In genomic region chr1:27763358-27763757, GRCh38 we compare ENCODE assay signal across 19 cellular contexts.
"Had no signal": no experiment of that assay in that cellular context is flagged by ENCODE, and none has a peak within 500 bp of the region (broad histone marks: within the 10 kb centered on the region; RNA-seq: fewer than 3 reads in every experiment).

No MANE protein-coding gene starts in this region.

- H3K4me1 Mint-ChIP-seq: immature natural killer cell; nephron progenitor cell; stimulated activated naive B cell treated with anti-CD40 and anti-IgM and Interleukin-4, amounts not matched to agents 10 μg/mL and 1 μg/mL and 100 μg/mL, for 72 hours; stimulated activated naive CD8-positive, alpha-beta T cell treated with anti-CD3 and anti-CD28 coated beads, Interleukin-15, amount 100 ng/mL, for 72 hours had no signal

- ATAC-seq: effector memory CD8-positive, alpha-beta T cell; foreskin keratinocyte; naive thymus-derived CD4-positive, alpha-beta T cell; right lobe of liver; stimulated activated naive B cell treated with anti-CD40 and anti-IgM and Interleukin-4, amounts not matched to agents 10 μg/mL and 1 μg/mL and 100 μg/mL, for 72 hours; stimulated activated naive CD8-positive, alpha-beta T cell treated with anti-CD3 and anti-CD28 coated beads, Interleukin-15, amount 100 ng/mL, for 72 hours had no signal

- H3K4me3 ChIP-seq: esophagus squamous epithelium, prostate gland, right lobe of liver, spleen, testis, transverse colon had no signal

- H3K9ac ChIP-seq: parathyroid adenoma had no signal

- H3K4me3 Mint-ChIP-seq: effector memory CD8-positive, alpha-beta T cell; immature natural killer cell; nephron progenitor cell; stimulated activated naive B cell treated with anti-CD40 and anti-IgM and Interleukin-4, amounts not matched to agents 10 μg/mL and 1 μg/mL and 100 μg/mL, for 72 hours; stimulated activated naive CD8-positive, alpha-beta T cell treated with anti-CD3 and anti-CD28 coated beads, Interleukin-15, amount 100 ng/mL, for 72 hours had no signal

- H3K27me3 Mint-ChIP-seq: effector memory CD8-positive, alpha-beta T cell; naive thymus-derived CD4-positive, alpha-beta T cell; stimulated activated naive B cell treated with anti-CD40 and anti-IgM and Interleukin-4, amounts not matched to agents 10 μg/mL and 1 μg/mL and 100 μg/mL, for 72 hours; stimulated activated naive CD8-positive, alpha-beta T cell treated with anti-CD3 and anti-CD28 coated beads, Interleukin-15, amount 100 ng/mL, for 72 hours had no signal

- H3K4me1 ChIP-seq: esophagus squamous epithelium, foreskin keratinocyte, parathyroid adenoma, prostate gland, right lobe of liver, spleen, testis, transverse colon had no signal

- H3K9me3 Mint-ChIP-seq: effector memory CD8-positive, alpha-beta T cell; immature natural killer cell; naive thymus-derived CD4-positive, alpha-beta T cell; nephron progenitor cell; stimulated activated naive B cell treated with anti-CD40 and anti-IgM and Interleukin-4, amounts not matched to agents 10 μg/mL and 1 μg/mL and 100 μg/mL, for 72 hours; stimulated activated naive CD8-positive, alpha-beta T cell treated with anti-CD3 and anti-CD28 coated beads, Interleukin-15, amount 100 ng/mL, for 72 hours had no signal

- H2AFZ ChIP-seq: parathyroid adenoma had no signal

- DNase-seq: effector memory CD8-positive, alpha-beta T cell; esophagus squamous epithelium; foreskin keratinocyte; immature natural killer cell; naive thymus-derived CD4-positive, alpha-beta T cell; nephron progenitor cell; retina; right lobe of liver; spleen; stimulated activated CD4-positive, alpha-beta T cell treated with anti-CD3 and anti-CD28 coated beads, Interleukin-15, amount 100 ng/mL, for 24 hours; stimulated activated CD4-positive, alpha-beta T cell treated with anti-CD3 and anti-CD28 coated beads, Interleukin-1b, Interleukin-23, amount 100 ng/mL, for 48 hours; stimulated activated CD4-positive, alpha-beta T cell treated with anti-CD3 and anti-CD28 coated beads, Interleukin-4, amount 100 ng/mL, for 24 hours; stimulated activated naive B cell treated with anti-CD40 and anti-IgM and Interleukin-4, amounts not matched to agents 10 μg/mL and 1 μg/mL and 100 μg/mL, for 72 hours; stimulated activated naive CD8-positive, alpha-beta T cell treated with anti-CD3 and anti-CD28 coated beads, Interleukin-15, amount 100 ng/mL, for 72 hours; testis; transverse colon had no signal

- H3K79me2 ChIP-seq: parathyroid adenoma had no signal

- H3K36me3 ChIP-seq: prostate gland had no signal

- H3K9me3 ChIP-seq: esophagus squamous epithelium, prostate gland, right lobe of liver, spleen, testis, transverse colon had no signal

- H3K27ac ChIP-seq: epithelial cell of prostate, esophagus squamous epithelium, foreskin keratinocyte, parathyroid adenoma, prostate gland, right lobe of liver, testis, transverse colon had no signal

- H3K27ac Mint-ChIP-seq: immature natural killer cell; nephron progenitor cell; stimulated activated naive B cell treated with anti-CD40 and anti-IgM and Interleukin-4, amounts not matched to agents 10 μg/mL and 1 μg/mL and 100 μg/mL, for 72 hours; stimulated activated naive CD8-positive, alpha-beta T cell treated with anti-CD3 and anti-CD28 coated beads, Interleukin-15, amount 100 ng/mL, for 72 hours had no signal

- H3K27me3 ChIP-seq: esophagus squamous epithelium, foreskin keratinocyte, right lobe of liver, spleen, testis, transverse colon had no signal
